Comparison of ENCODE assay signal across 11 cellular contexts in the genomic region with DNA sequence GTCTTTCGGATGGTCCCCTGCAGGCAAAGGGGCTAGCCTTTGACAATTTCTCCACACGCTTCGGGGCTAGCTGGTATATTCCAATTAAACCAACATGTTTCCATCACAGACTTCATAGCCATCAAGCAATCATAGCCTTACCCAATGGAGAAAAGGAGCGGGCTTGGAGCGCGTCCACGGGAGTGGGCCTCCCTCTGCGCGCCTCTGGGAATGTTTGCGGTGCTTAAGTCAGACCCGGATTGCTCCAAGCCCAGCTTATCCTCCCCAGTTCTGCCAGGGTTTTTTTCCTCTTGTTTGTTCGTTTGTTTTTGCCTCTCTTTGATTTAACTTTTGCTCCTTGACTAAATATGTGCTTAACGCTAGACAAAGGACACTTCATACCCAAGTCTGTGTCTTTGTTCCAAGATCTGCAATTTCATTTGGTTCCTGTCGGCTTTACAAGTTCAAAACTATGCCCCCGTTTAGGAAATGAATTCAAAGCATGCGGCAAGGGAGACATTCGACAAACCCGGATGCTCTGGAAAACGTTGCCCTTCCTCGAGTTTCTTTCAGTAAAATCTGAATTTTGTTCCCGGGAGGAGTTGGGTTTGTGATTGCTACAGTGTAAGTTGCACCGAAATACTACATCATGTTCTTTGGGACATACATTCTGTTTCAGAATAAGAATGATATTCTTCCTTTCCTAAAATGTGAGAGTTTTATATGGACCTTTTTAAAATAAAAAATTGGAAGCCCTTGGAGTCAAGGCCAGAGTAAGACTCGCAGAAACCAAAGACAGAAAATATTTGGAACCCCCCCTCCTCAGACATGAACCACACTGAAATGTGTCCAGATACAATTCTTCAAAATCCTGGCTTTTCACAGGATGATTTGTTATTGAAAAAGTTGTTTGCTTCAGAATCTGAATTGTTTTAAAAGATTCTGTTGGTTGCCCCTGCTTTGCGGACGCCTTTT. TPM values are rescaled to one million over a fixed set of nuclear protein-coding genes. Genes with fewer than 3 reads are reported as not detected.
DNase-seq lines count a peak whose midpoint lies in the region; ATAC-seq, FAIRE-seq and TF ChIP-seq lines count a peak whose summit lies in the region.
"Had no signal": no experiment of that assay in that cellular context is flagged by ENCODE, and none has a peak within 500 bp of the region (broad histone marks: within the 10 kb centered on the region; RNA-seq: fewer than 3 reads in every experiment).

No MANE protein-coding gene starts in this region.

- peaks cover 17% of the 10 kb centered on the region for H3K4me1 Mint-ChIP-seq in T-helper 1 cell treated with Interleukin-12 subunit alpha and Interleukin-12 subunit beta and Interleukin-4 antibody, amounts not matched to agents 30 μg/mL and 1 μg/mL, for 36 hours (ENCODE audit: low read depth)
- H3K4me1 Mint-ChIP-seq in stimulated activated naive CD8-positive, alpha-beta T cell treated with anti-CD3 and anti-CD28 coated beads, Interleukin-15, amount 100 ng/mL, for 72 hours = peaks cover 24% of the 10 kb centered on the region

- TF ChIP-seq CTCF in HepG2 (CRISPR knock-in tag; IDR thresholded peaks at IDR 0.05) (no peak), omental fat pad (IDR thresholded peaks at IDR 0.05) (no peak)

- H3K9me3 ChIP-seq in adipocyte (ENCODE audit: control insufficient read depth, low read length) (no peaks in the 10 kb centered on the region), HepG2 (ENCODE audit: low read length) (no peaks in the 10 kb centered on the region)

- no TSS peak for BruUV-seq in HepG2 (replicated peaks; lab: Mats Ljungman, UMichigan)

- no peak overlapping the region for H2AFZ ChIP-seq in HepG2 (ENCODE audit: low read length)

- no peaks in the 10 kb centered on the region for H3K36me3 Mint-ChIP-seq in T-helper 1 cell treated with Interleukin-12 subunit alpha and Interleukin-12 subunit beta and Interleukin-4 antibody, amounts not matched to agents 30 μg/mL and 1 μg/mL, for 36 hours (ENCODE audit: low read depth)

- intact Hi-C loops in HepG2 (cut with micrococcal nuclease; ENCODE audit: unreplicated experiment) = no loop called here

- H3K36me3 ChIP-seq in adipocyte (ENCODE audit: control insufficient read depth, insufficient read depth, low read length, severe bottlenecking) (no peaks in the 10 kb centered on the region), HepG2 (replicated peaks in 1 of 2; ENCODE audit: control insufficient read depth in 1 of 2, insufficient read depth in 2 of 2, low read length in 2 of 2) (no peaks in the 10 kb centered on the region)

- H3K9ac ChIP-seq in adipocyte (ENCODE audit: low read length) (no peak overlapping the region), HepG2 (ENCODE audit: insufficient read depth, low read depth, low read length) (no peak overlapping the region)

- H3K27ac ChIP-seq in HepG2 (ENCODE audit: extremely low read length, insufficient read depth, low read length) = no peak overlapping the region

- H3K4me3 ChIP-seq in adipocyte (ENCODE audit: low read length) (peak overlapping the region; percentile 59), HepG2 (replicated peaks in 1 of 3; ENCODE audit: insufficient read depth in 1 of 3, low read depth in 2 of 3, low read length in 3 of 3) (peak overlapping the region in 2 of 3 experiments; percentile 34 to 52; a peak in 2 of 6 replicates)

- H4K20me1 ChIP-seq in HepG2 (ENCODE audit: insufficient read depth, low read length) = no peaks in the 10 kb centered on the region

- peaks cover 54% of the 10 kb centered on the region for H3K27me3 Mint-ChIP-seq in T-helper 1 cell treated with Interleukin-12 subunit alpha and Interleukin-12 subunit beta and Interleukin-4 antibody, amounts not matched to agents 30 μg/mL and 1 μg/mL, for 36 hours (ENCODE audit: low read depth)
- H3K27me3 Mint-ChIP-seq in stimulated activated naive CD8-positive, alpha-beta T cell treated with anti-CD3 and anti-CD28 coated beads, Interleukin-15, amount 100 ng/mL, for 72 hours = peaks cover 43% of the 10 kb centered on the region

- no peak for TF ChIP-seq EP300 in HepG2 (IDR thresholded peaks at IDR 0.05; ENCODE audit: low read depth in 2 of 2, low read length in 2 of 2)
- TF ChIP-seq EP300 in HepG2 (CRISPR knock-in tag; IDR thresholded peaks at IDR 0.05; ENCODE audit: borderline replicate concordance) = no peak

- ATAC-seq in HepG2 = no peak
- ATAC-seq in stimulated activated naive CD8-positive, alpha-beta T cell treated with anti-CD3 and anti-CD28 coated beads, Interleukin-15, amount 100 ng/mL, for 72 hours = no peak
- ATAC-seq in omental fat pad (ENCODE audit: low FRiP score) = no peak
- no peak for ATAC-seq in HG02870 (IDR thresholded peaks at IDR 0.05; ENCODE audit: unreplicated experiment)
- no peak for ATAC-seq in HG02610 (IDR thresholded peaks at IDR 0.05; ENCODE audit: unreplicated experiment)

- H3K4me2 ChIP-seq in HepG2 (ENCODE audit: low read depth, low read length) = peak overlapping the region; percentile 63

- H3K4me3 Mint-ChIP-seq in T-helper 1 cell treated with Interleukin-12 subunit alpha and Interleukin-12 subunit beta and Interleukin-4 antibody, amounts not matched to agents 30 μg/mL and 1 μg/mL, for 36 hours = peak overlapping the region; percentile 76
- peak overlapping the region; percentile 85 to 86 for H3K4me3 Mint-ChIP-seq in stimulated activated naive CD8-positive, alpha-beta T cell treated with anti-CD3 and anti-CD28 coated beads, Interleukin-15, amount 100 ng/mL, for 72 hours

- H3K9me3 Mint-ChIP-seq in T-helper 1 cell treated with Interleukin-12 subunit alpha and Interleukin-12 subunit beta and Interleukin-4 antibody, amounts not matched to agents 30 μg/mL and 1 μg/mL, for 36 hours = no peaks in the 10 kb centered on the region
- no peaks in the 10 kb centered on the region for H3K9me3 Mint-ChIP-seq in stimulated activated naive CD8-positive, alpha-beta T cell treated with anti-CD3 and anti-CD28 coated beads, Interleukin-15, amount 100 ng/mL, for 72 hours

- CTCF ChIA-PET in HepG2 (lab: Yijun Ruan, JAX; ENCODE audit: low intra/inter-chr PET ratio, low total read pairs) = no interaction called here

- peaks cover 8% of the 10 kb centered on the region for H3K4me1 ChIP-seq in adipocyte (ENCODE audit: control insufficient read depth, insufficient read depth, low read length)
- peaks cover 16% of the 10 kb centered on the region for H3K4me1 ChIP-seq in HepG2 (ENCODE audit: insufficient read depth, low read length)

- DNase-seq in T-helper 1 cell (no peak), adipocyte (ENCODE audit: low read depth) (no peak), HepG2 (ENCODE audit: low spot score) (peak; percentile 15), omental fat pad (ENCODE audit: low spot score) (no peak)
- no peak for DNase-seq in stimulated activated naive CD8-positive, alpha-beta T cell treated with anti-CD3 and anti-CD28 coated beads, Interleukin-15, amount 100 ng/mL, for 72 hours

- H3K27me3 ChIP-seq in adipocyte (replicated peaks; ENCODE audit: control insufficient read depth, insufficient read depth, low read length) (peaks cover 34% of the 10 kb centered on the region), HepG2 (ENCODE audit: control insufficient read depth in 1 of 2, insufficient read depth in 2 of 2, low read length in 2 of 2) (peaks cover 0 to 23% of the 10 kb centered on the region in 2 experiments)

- WGBS in HepG2 (ENCODE audit: low lambda C conversion rate) = 15% methylated on average over 23 of the region's 25 CpGs

- POLR2A ChIA-PET in HepG2 (lab: Yijun Ruan, JAX) = no interaction called here

- FAIRE-seq in HepG2 (lab: Jason Lieb, UNC) = no peak
- FAIRE-seq: H54 had no signal

- TF ChIP-seq POLR2A in HepG2 (IDR thresholded peaks at IDR 0.05; ENCODE audit: insufficient read depth in 1 of 2, low read depth in 2 of 2, low read length in 2 of 2) = no peak

- no peaks in the 10 kb centered on the region for H3K79me2 ChIP-seq in HepG2 (ENCODE audit: insufficient read depth, low read length)

- in situ Hi-C loops in HepG2 (cut with HindIII; ENCODE audit: extremely low pct_ligation_motif_present, low pct_unique_long_range_greater_than_20kb) = no loop called here

- no peak overlapping the region for H3K27ac Mint-ChIP-seq in T-helper 1 cell treated with Interleukin-12 subunit alpha and Interleukin-12 subunit beta and Interleukin-4 antibody, amounts not matched to agents 30 μg/mL and 1 μg/mL, for 36 hours
- no peak overlapping the region for H3K27ac Mint-ChIP-seq in stimulated activated naive CD8-positive, alpha-beta T cell treated with anti-CD3 and anti-CD28 coated beads, Interleukin-15, amount 100 ng/mL, for 72 hours

- TF ChIP-seq RAD21 in HepG2 (CRISPR knock-in tag; IDR thresholded peaks at IDR 0.05) = no peak

RNA-seq across cellular contexts. Expression of a gene that starts 0.9 kb away (rescaled TPM):
- total RNA-seq in HepG2 (2016; rRNA removed; fragmentation: Illumina TruSeq; extraction: Trizol) = 0.27 and 0.69 TPM in 2 replicates
- 0.09 and 0.10 TPM in 2 replicates for total RNA-seq in HepG2 (2016; cell fraction: cytosol; rRNA removed; fragmentation: Illumina TruSeq; extraction: Trizol; ENCODE audit: low read depth)
- 0.27 and 0.80 TPM in 2 replicates for total RNA-seq in HepG2 (2016; cell fraction: insoluble cytoplasmic fraction; rRNA removed; fragmentation: Illumina TruSeq; extraction: Trizol)
- 0.15 and 0.38 TPM in 2 replicates for total RNA-seq in HepG2 (2016; cell fraction: membrane; rRNA removed; fragmentation: Illumina TruSeq; extraction: Trizol)
- total RNA-seq in HepG2 (2016; cell fraction: nucleus; rRNA removed; fragmentation: Illumina TruSeq; extraction: Trizol) = 0.43 and 0.69 TPM in 2 replicates
- 0.59 and 0.80 TPM in 2 replicates for polyA plus RNA-seq in HepG2 (2011; rRNA removed)
- polyA plus RNA-seq in HepG2 (2011; cell fraction: cytosol; rRNA removed) = 0.38 and 0.43 TPM in 2 replicates
- polyA plus RNA-seq in HepG2 (2011; cell fraction: nucleus; rRNA removed) = 1.6 and 1.9 TPM in 2 replicates
- polyA plus RNA-seq in HepG2 (2012) = 0.62 and 0.81 TPM in 2 replicates
- 0.08 and 0.15 TPM in 2 replicates for polyA plus RNA-seq in HepG2 (2016; cell fraction: cytosol; fragmentation: Illumina TruSeq; extraction: Trizol; ENCODE audit: low read depth)
- polyA plus RNA-seq in HepG2 (2016; cell fraction: insoluble cytoplasmic fraction; fragmentation: Illumina TruSeq; extraction: Trizol; ENCODE audit: low read depth) = 0.19 and 0.22 TPM in 2 replicates
- 0.15 and 0.21 TPM in 2 replicates for polyA plus RNA-seq in HepG2 (2016; cell fraction: membrane; fragmentation: Illumina TruSeq; extraction: Trizol; ENCODE audit: low read depth)
- 1.0 and 1.8 TPM in 2 replicates for polyA plus RNA-seq in HepG2 (2016; cell fraction: nucleus; fragmentation: Illumina TruSeq; extraction: Trizol; ENCODE audit: insufficient read depth, low read depth)
- polyA minus RNA-seq in HepG2 (2011; rRNA and poly(A)+ RNA removed; ENCODE audit: low replicate concordance) = 0.56 and 17.0 TPM in 2 replicates
- 0.44 TPM in 1 of 2 replicates, not detected in the other for polyA minus RNA-seq in HepG2 (2011; cell fraction: cytosol; rRNA and poly(A)+ RNA removed)
- polyA minus RNA-seq in HepG2 (2011; cell fraction: nucleus; rRNA and poly(A)+ RNA removed) = 0.13 and 0.37 TPM in 2 replicates
- 1 to 10 TPM; 1.8 to 5.5 (median 2.4) TPM for total RNA-seq in omental fat pad

RNA-seq across cellular contexts. Expression of a gene that starts 54.7 kb away (rescaled TPM):
- not detected in 2 replicates for total RNA-seq in HepG2 (2016; rRNA removed; fragmentation: Illumina TruSeq; extraction: Trizol)
- not detected in 2 replicates for total RNA-seq in HepG2 (2016; cell fraction: cytosol; rRNA removed; fragmentation: Illumina TruSeq; extraction: Trizol; ENCODE audit: low read depth)
- total RNA-seq in HepG2 (2016; cell fraction: insoluble cytoplasmic fraction; rRNA removed; fragmentation: Illumina TruSeq; extraction: Trizol) = not detected in 2 replicates
- total RNA-seq in HepG2 (2016; cell fraction: membrane; rRNA removed; fragmentation: Illumina TruSeq; extraction: Trizol) = not detected in 2 replicates
- not detected in 2 replicates for total RNA-seq in HepG2 (2016; cell fraction: nucleus; rRNA removed; fragmentation: Illumina TruSeq; extraction: Trizol)
- polyA plus RNA-seq in HepG2 (2011; rRNA removed) = not detected in 2 replicates
- not detected in 2 replicates for polyA plus RNA-seq in HepG2 (2011; cell fraction: cytosol; rRNA removed)
- not detected in 2 replicates for polyA plus RNA-seq in HepG2 (2011; cell fraction: nucleus; rRNA removed)
- polyA plus RNA-seq in HepG2 (2012) = not detected in 2 replicates
- polyA plus RNA-seq in HepG2 (2016; cell fraction: cytosol; fragmentation: Illumina TruSeq; extraction: Trizol; ENCODE audit: low read depth) = not detected in 2 replicates
- not detected in 2 replicates for polyA plus RNA-seq in HepG2 (2016; cell fraction: insoluble cytoplasmic fraction; fragmentation: Illumina TruSeq; extraction: Trizol; ENCODE audit: low read depth)
- polyA plus RNA-seq in HepG2 (2016; cell fraction: membrane; fragmentation: Illumina TruSeq; extraction: Trizol; ENCODE audit: low read depth) = not detected in 2 replicates
- polyA plus RNA-seq in HepG2 (2016; cell fraction: nucleus; fragmentation: Illumina TruSeq; extraction: Trizol; ENCODE audit: insufficient read depth, low read depth) = not detected in 2 replicates
- not detected in 2 replicates for polyA minus RNA-seq in HepG2 (2011; rRNA and poly(A)+ RNA removed; ENCODE audit: low replicate concordance)
- polyA minus RNA-seq in HepG2 (2011; cell fraction: cytosol; rRNA and poly(A)+ RNA removed) = not detected in 2 replicates
- not detected in 2 replicates for polyA minus RNA-seq in HepG2 (2011; cell fraction: nucleus; rRNA and poly(A)+ RNA removed)
- not detected for total RNA-seq in omental fat pad
- total RNA-seq: lung microvascular endothelial cell had no signal
- polyA plus RNA-seq: BJ had no signal
